In genomic region chrX:118347131-118347530, GRCh38 we compare ENCODE assay signal across 8 cellular contexts. TPM values are rescaled to one million over a fixed set of nuclear protein-coding genes. Genes with fewer than 3 reads are reported as not detected.
DNase-seq lines count a peak whose midpoint lies in the region; ATAC-seq and TF ChIP-seq lines count a peak whose summit lies in the region.

No MANE protein-coding gene starts in this region.

- peaks cover 7% of the 10 kb centered on the region for H3K4me1 ChIP-seq in neuron (ENCODE audit: insufficient read depth, low read length)

- H3K27ac Mint-ChIP-seq in activated naive CD4-positive, alpha-beta T cell treated with anti-CD3 and anti-CD28 coated beads, Interleukin-2, amount 50 U/mL, for 24 hours, result peak overlapping the region; percentile 99

- H3K4me3 ChIP-seq in epithelial cell of esophagus (ENCODE audit: low read length) (peak overlapping the region; percentile 80), neuron (ENCODE audit: low read length) (peak overlapping the region; percentile 74)

- no peaks in the 10 kb centered on the region for H3K9me3 ChIP-seq in neuron (ENCODE audit: low read length)

- peaks cover 40% of the 10 kb centered on the region for H3K4me1 Mint-ChIP-seq in activated naive CD4-positive, alpha-beta T cell treated with anti-CD3 and anti-CD28 coated beads, Interleukin-2, amount 50 U/mL, for 24 hours

- no peaks in the 10 kb centered on the region for H3K36me3 Mint-ChIP-seq in activated naive CD4-positive, alpha-beta T cell treated with anti-CD3 and anti-CD28 coated beads, Interleukin-2, amount 50 U/mL, for 24 hours

- no peak overlapping the region for H2AFZ ChIP-seq in neuron (ENCODE audit: low read depth, low read length)

- no peak for TF ChIP-seq CTCF in epithelial cell of esophagus (IDR thresholded peaks at IDR 0.05; ENCODE audit: insufficient read depth, low read depth, low read length, missing control alignments)

- no peaks in the 10 kb centered on the region for H3K36me3 ChIP-seq in neuron (ENCODE audit: insufficient read depth, low read length)

- H3K9me3 Mint-ChIP-seq in activated naive CD4-positive, alpha-beta T cell treated with anti-CD3 and anti-CD28 coated beads, Interleukin-2, amount 50 U/mL, for 24 hours, result no peaks in the 10 kb centered on the region

- DNase-seq in activated naive CD4-positive, alpha-beta T cell treated with Interleukin-2 at 50 U/mL for 16 hours, result no peak
- DNase-seq in SK-N-DZ (ENCODE audit: low spot score) (peak; percentile 3), epithelial cell of esophagus (ENCODE audit: low read depth) (peak; percentile 62), NCI-H524 treated with DMSO at 0.1 percent for 48 hours (lab: John Stamatoyannopoulos, UW) (no peak)

- ATAC-seq in HG03521 (IDR thresholded peaks at IDR 0.05; ENCODE audit: unreplicated experiment), result no peak
- no peak for ATAC-seq in HG02840 (IDR thresholded peaks at IDR 0.05; ENCODE audit: low FRiP score, unreplicated experiment)

- H3K27me3 Mint-ChIP-seq in activated naive CD4-positive, alpha-beta T cell treated with anti-CD3 and anti-CD28 coated beads, Interleukin-2, amount 50 U/mL, for 24 hours, result no peaks in the 10 kb centered on the region

- H3K4me3 Mint-ChIP-seq in activated naive CD4-positive, alpha-beta T cell treated with anti-CD3 and anti-CD28 coated beads, Interleukin-2, amount 50 U/mL, for 24 hours, result peak overlapping the region; percentile 99

- H3K27me3 ChIP-seq in neuron (ENCODE audit: insufficient read depth, low read length), result no peaks in the 10 kb centered on the region

RNA-seq across cellular contexts. Expression of gene WDR44, which starts 1.2 kb away (rescaled TPM):
- 9.0 and 12.7 TPM in 2 replicates for polyA plus RNA-seq in SK-N-DZ (2014; cell fraction: cytosol; rRNA removed)
- polyA plus RNA-seq in SK-N-DZ (2014; cell fraction: nucleus; rRNA removed), result 8.4 and 8.9 TPM in 2 replicates

Comparison
In these comparisons a context has a peak if more than half of its experiments do, and no peak if none do; other contexts are left out.
1. DNase-seq: peak in SK-N-DZ (single experiment) and epithelial cell of esophagus (single experiment); none in activated naive CD4-positive, alpha-beta T cell treated with Interleukin-2 at 50 U/mL for 16 hours (single experiment) and NCI-H524 treated with DMSO at 0.1 percent for 48 hours (single experiment).